8 cellular contexts compared by ENCODE assay signal in genomic region chr19:45469132-45469834, GRCh38. TPM values are rescaled to one million over a fixed set of nuclear protein-coding genes. Genes with fewer than 3 reads are reported as not detected.
DNase-seq lines count a peak whose midpoint lies in the region; ATAC-seq and TF ChIP-seq lines count a peak whose summit lies in the region.

No MANE protein-coding gene starts in this region.

- H3K4me2 ChIP-seq in IMR-90 (ENCODE audit: low read depth, low read length): peak overlapping the region; percentile 84

- no peak for TF ChIP-seq RAD21 in IMR-90 (IDR thresholded peaks at IDR 0.05; ENCODE audit: low read length)

- H2BK15ac ChIP-seq in IMR-90 (ENCODE audit: low read depth, low read length): no peak overlapping the region

- DNase-seq in D341Med (ENCODE audit: low spot score): peak; percentile 95
- peak; percentile 92 for DNase-seq in IMR-90
- DNase-seq in OCI-M1 (lab: John Stamatoyannopoulos, UW): peak; percentile 98
- peak; percentile 95 for DNase-seq in activated T-cell treated with anti-CD3 and anti-CD28 coated beads for 48 hours (ENCODE audit: low read depth)
- DNase-seq in epithelial cell of prostate (ENCODE audit: low read depth, low spot score): peak; percentile 66
- DNase-seq in stimulated activated CD8-positive, alpha-beta memory T cell treated with anti-CD3 and anti-CD28 coated beads, Interleukin-4, amount 100 ng/mL, for 4 hours (ENCODE audit: low read depth in 2 of 2, low spot score in 1 of 2): peak; percentile 78 to 87

- H3K4me1 ChIP-seq in IMR-90 (ENCODE audit: control insufficient read depth, insufficient read depth, low read length) (peaks cover 13% of the 10 kb centered on the region), mucosa of rectum (ENCODE audit: control insufficient read depth in 2 of 2, insufficient read depth in 2 of 2, low read length in 2 of 2) (peaks cover 28 to 31% of the 10 kb centered on the region in 2 donors)

- H3K27ac ChIP-seq in IMR-90 (ENCODE audit: insufficient read depth, low read length) (peak overlapping the region; percentile 53), epithelial cell of prostate (peak overlapping the region; percentile 72), mucosa of rectum (ENCODE audit: low read depth in 2 of 2, low read length in 2 of 2) (peak overlapping the region; percentile 95 to 99)

- TF ChIP-seq CTCF in IMR-90 (conservative IDR thresholded peaks at IDR 0.05; ENCODE audit: low read depth, low read length): no peak

- H3K4me3 ChIP-seq in IMR-90 (ENCODE audit: insufficient read depth, low read depth, low read length): peak overlapping the region; percentile 76
- H3K4me3 ChIP-seq in mucosa of rectum (ENCODE audit: low read length in 2 of 2): peak overlapping the region; percentile 99

- H4K20me1 ChIP-seq in IMR-90 (ENCODE audit: insufficient read depth, low read length): peaks cover 15% of the 10 kb centered on the region; the same call in 1 of the 2 replicates

- WGBS in IMR-90 (ENCODE audit: extremely low coverage in 2 of 2, insufficient read length in 1 of 2), 2 experiments: 0% methylated on average over 28 of the region's 60 CpGs; no CpG with 5 or more reads in 1 of the 2 experiments

- H3K23ac ChIP-seq in IMR-90 (ENCODE audit: low read depth, low read length): no peak overlapping the region

- peak overlapping the region; percentile 5 to 63; a peak in 1 of 4 replicates for H4K8ac ChIP-seq in IMR-90 (ENCODE audit: low read depth in 2 of 2, low read length in 2 of 2)

- no peak for TF ChIP-seq POLR2A in IMR-90 (IDR thresholded peaks at IDR 0.05; ENCODE audit: low read depth, low read length)

- 0 out of 2 replicates have a peak overlapping the region, but pooled peaks have one; percentile 1 for H3K4ac ChIP-seq in IMR-90 (ENCODE audit: low read depth, low read length)

- H2BK20ac ChIP-seq in IMR-90 (ENCODE audit: low read depth, low read length): no peak overlapping the region

- no peak overlapping the region for H2BK120ac ChIP-seq in IMR-90 (ENCODE audit: low read depth, low read length)

- no peaks in the 10 kb centered on the region for H3K27me3 ChIP-seq in IMR-90 (ENCODE audit: control insufficient read depth, insufficient read depth, low read length)
- H3K27me3 ChIP-seq in mucosa of rectum (ENCODE audit: control insufficient read depth in 2 of 2, insufficient read depth in 2 of 2, low read length in 2 of 2): peaks cover 5 to 14% of the 10 kb centered on the region in 2 donors

- H3K9me3 ChIP-seq in IMR-90 (ENCODE audit: control insufficient read depth, insufficient read depth, low read length) (no peaks in the 10 kb centered on the region), mucosa of rectum (ENCODE audit: control insufficient read depth in 2 of 2, low read length in 2 of 2) (no peaks in the 10 kb centered on the region)

- no TSS peak for BruUV-seq in IMR-90 (replicated peaks; lab: Mats Ljungman, UMichigan)

- H2AK9ac ChIP-seq in IMR-90 (replicated peaks; ENCODE audit: low read depth, low read length, poor library complexity): peak overlapping the region; percentile 80

- ATAC-seq in GM21528 (IDR thresholded peaks at IDR 0.05; ENCODE audit: low FRiP score, unreplicated experiment): peak; percentile 52
- peak; percentile 90 for ATAC-seq in IMR-90 (ENCODE audit: low read depth)

- POLR2A ChIA-PET in IMR-90 (lab: Charles Lee; ENCODE audit: unreplicated experiment): interaction anchor here (0.9 kb wide), 1 partner anchor 10 kb away, joined by 3 read pairs; no protein-coding TSS in a partner anchor

- H4K5ac ChIP-seq in IMR-90 (ENCODE audit: low read depth, low read length): peak overlapping the region; percentile 13; the same call in 1 of the 2 replicates

- dilution Hi-C loops in IMR-90 (cut with HindIII; ENCODE audit: low sequenced_read_pairs, unreplicated experiment): no loop called here

- H2AK5ac ChIP-seq in IMR-90 (ENCODE audit: low read depth, low read length): no peak overlapping the region; the same call in 1 of the 2 replicates

- H3K79me1 ChIP-seq in IMR-90 (ENCODE audit: low read depth in 1 of 2, low read length in 2 of 2): peaks cover 0 to 24% of the 10 kb centered on the region in 2 experiments; a peak in 2 of 4 replicates

- H3K9me1 ChIP-seq in IMR-90 (ENCODE audit: insufficient read depth, low read length): peaks cover 3% of the 10 kb centered on the region; the same call in 1 of the 2 replicates

- H3K36me3 ChIP-seq in IMR-90 (ENCODE audit: control insufficient read depth, insufficient read depth, low read length) (no peaks in the 10 kb centered on the region), mucosa of rectum (ENCODE audit: control insufficient read depth in 2 of 2, insufficient read depth in 2 of 2, low read length in 2 of 2) (no peaks in the 10 kb centered on the region)

- peak overlapping the region; percentile 97 for H2AFZ ChIP-seq in IMR-90 (replicated peaks; ENCODE audit: low read length, poor library complexity)

- H3K9ac ChIP-seq in IMR-90 (ENCODE audit: low read depth, low read length): peak overlapping the region; percentile 67
- peak overlapping the region; percentile 84 to 99 for H3K9ac ChIP-seq in mucosa of rectum (ENCODE audit: low read depth in 1 of 2, low read length in 2 of 2)

- 0 out of 2 replicates have a peak overlapping the region, but pooled peaks have one; percentile 16 for H3K56ac ChIP-seq in IMR-90 (ENCODE audit: extremely low read depth, insufficient read depth, low read length)

- intact Hi-C loops in IMR-90 (cut with micrococcal nuclease): no loop called here

- H4K91ac ChIP-seq in IMR-90 (ENCODE audit: insufficient read depth, low read depth, low read length): no peak overlapping the region; the same call in 1 of the 2 replicates

- 0 out of 2 replicates have a peak overlapping the region, but pooled peaks have one; percentile 4 for H3K18ac ChIP-seq in IMR-90 (ENCODE audit: low read depth, low read length)

- CTCF ChIA-PET in IMR-90 (lab: Yijun Ruan, JAX): interaction anchor here (1.3 to 1.5 kb wide), 3 partner anchors 9 to 30 kb away, joined by 7 to 12 read pairs (median 9); no protein-coding TSS in a partner anchor

- peak overlapping the region; percentile 28 for H2BK5ac ChIP-seq in IMR-90 (ENCODE audit: low read depth, low read length, poor library complexity, severe bottlenecking)

- in situ Hi-C loops in IMR-90 (cut with MboI; ENCODE audit: low sequenced_read_pairs): no loop called here

- no peak overlapping the region for H3K14ac ChIP-seq in IMR-90 (replicated peaks; ENCODE audit: low read depth, low read length)

TF ChIP-seq in IMR-90, 13 proteins besides CTCF, POLR2A, EP300 and RAD21:
- TF ChIP-seq BHLHE40 (IDR thresholded peaks at IDR 0.05; ENCODE audit: low read depth, low read length): no peak
- peak; percentile 3; the same call in 1 of the 2 replicates for TF ChIP-seq USF2 (IDR thresholded peaks at IDR 0.05; ENCODE audit: low read depth, low read length)
- 0 out of 2 replicates have a peak, but pooled peaks have one; percentile 2 for TF ChIP-seq FOS (IDR thresholded peaks at IDR 0.05; ENCODE audit: low read depth, low read length)

RNA-seq across cellular contexts. Expression of gene FOSB, which starts 1.5 kb away (rescaled TPM):
- 11.1 and 31.9 TPM in 2 replicates for total RNA-seq in IMR-90 (2012; rRNA removed)
- 15.6 and 60.1 TPM in 2 replicates for polyA plus RNA-seq in IMR-90 (2012; rRNA removed)
- 52.4 and 90.3 TPM in 2 replicates for polyA plus RNA-seq in IMR-90 (2012; cell fraction: cytosol; rRNA removed)
- 982 and 1,348 TPM in 2 replicates for polyA plus RNA-seq in IMR-90 (2012; cell fraction: nucleus; rRNA removed; ENCODE audit: low replicate concordance)

RNA-seq across cellular contexts. Expression of gene RTN2, which starts 27.6 kb away (rescaled TPM):
- total RNA-seq in IMR-90 (2012; rRNA removed): 5.3 and 5.7 TPM in 2 replicates
- 17.4 and 19.4 TPM in 2 replicates for polyA plus RNA-seq in IMR-90 (2012; rRNA removed)
- 16.9 and 38.3 TPM in 2 replicates for polyA plus RNA-seq in IMR-90 (2012; cell fraction: cytosol; rRNA removed)
- 11.9 and 20.0 TPM in 2 replicates for polyA plus RNA-seq in IMR-90 (2012; cell fraction: nucleus; rRNA removed; ENCODE audit: low replicate concordance)

RNA-seq across cellular contexts. Expression of gene PPM1N, which starts 29.0 kb away (rescaled TPM):
- 0.56 and 0.90 TPM in 2 replicates for total RNA-seq in IMR-90 (2012; rRNA removed)
- polyA plus RNA-seq in IMR-90 (2012; rRNA removed): 1.6 TPM in 2 replicates
- polyA plus RNA-seq in IMR-90 (2012; cell fraction: cytosol; rRNA removed): 2.0 and 2.9 TPM in 2 replicates
- polyA plus RNA-seq in IMR-90 (2012; cell fraction: nucleus; rRNA removed; ENCODE audit: low replicate concordance): 3.4 and 4.5 TPM in 2 replicates

RNA-seq across cellular contexts. Expression of gene VASP, which starts 38.0 kb away (rescaled TPM):
- 61.1 and 66.9 TPM in 2 replicates for total RNA-seq in IMR-90 (2012; rRNA removed)
- 88.8 and 126 TPM in 2 replicates for polyA plus RNA-seq in IMR-90 (2012; rRNA removed)
- 92.1 and 92.3 TPM in 2 replicates for polyA plus RNA-seq in IMR-90 (2012; cell fraction: cytosol; rRNA removed)
- polyA plus RNA-seq in IMR-90 (2012; cell fraction: nucleus; rRNA removed; ENCODE audit: low replicate concordance): 91.0 and 119 TPM in 2 replicates

RNA-seq across cellular contexts. Expression of gene ERCC1, which starts 45.6 kb away (rescaled TPM):
- total RNA-seq in IMR-90 (2012; rRNA removed): 76.9 and 84.2 TPM in 2 replicates
- 132 and 153 TPM in 2 replicates for polyA plus RNA-seq in IMR-90 (2012; rRNA removed)
- 113 and 118 TPM in 2 replicates for polyA plus RNA-seq in IMR-90 (2012; cell fraction: cytosol; rRNA removed)
- 152 and 183 TPM in 2 replicates for polyA plus RNA-seq in IMR-90 (2012; cell fraction: nucleus; rRNA removed; ENCODE audit: low replicate concordance)

Comparison
In these comparisons a context has a peak if more than half of its experiments do, and no peak if none do; other contexts are left out.
1. Peak in every context shown above with its lines: DNase-seq, ATAC-seq, H3K4me3 ChIP-seq and H3K27ac ChIP-seq.